ENCODE assay signal across 9 cellular contexts in the genomic region with DNA sequence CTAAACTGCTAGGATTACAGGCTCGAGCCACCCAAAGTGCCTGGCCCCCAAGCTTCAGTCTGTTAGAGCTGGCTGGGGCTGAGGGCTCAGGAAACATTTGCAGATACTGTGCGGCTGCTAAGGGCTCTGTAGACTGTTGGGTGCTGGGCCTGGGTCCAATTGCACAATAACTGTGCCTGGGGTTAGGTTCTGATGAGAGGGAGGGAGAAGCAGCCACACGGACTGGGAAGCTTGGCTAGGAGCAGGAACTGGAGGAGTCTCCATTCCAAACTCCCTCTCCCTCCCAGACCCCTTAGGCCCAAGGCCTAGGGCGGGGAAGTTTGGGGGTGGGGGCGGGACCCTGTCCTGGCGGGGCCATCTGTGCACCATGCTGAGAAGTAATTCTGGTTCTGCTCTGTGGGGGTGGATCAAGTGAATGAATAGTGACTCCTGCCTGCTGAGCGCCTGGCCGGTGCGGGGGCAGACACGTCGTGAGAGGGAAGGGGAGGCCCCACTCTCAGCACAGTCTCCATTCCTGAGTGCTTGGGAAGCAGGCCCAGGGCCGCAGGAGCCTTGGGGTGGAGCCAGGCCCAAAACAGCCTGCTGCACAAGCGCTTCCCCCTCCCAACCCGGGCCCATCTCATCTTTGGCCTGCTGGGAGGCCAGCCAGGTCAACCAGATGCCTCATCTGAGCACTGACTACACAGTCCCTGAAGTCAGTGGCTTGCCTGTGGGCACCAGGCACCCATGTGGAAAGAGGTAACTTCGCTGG. TPM values are rescaled to one million over a fixed set of nuclear protein-coding genes. Genes with fewer than 3 reads are reported as not detected.
DNase-seq lines count a peak whose midpoint lies in the region; ATAC-seq and TF ChIP-seq lines count a peak whose summit lies in the region.
"Had no signal": no experiment of that assay in that cellular context is flagged by ENCODE, and none has a peak within 500 bp of the region (broad histone marks: within the 10 kb centered on the region; RNA-seq: fewer than 3 reads in every experiment).

No MANE protein-coding gene starts in this region.

- POLR2A ChIA-PET in activated CD4-positive, alpha-beta T cell treated with anti-CD3 and anti-CD28 coated beads for 36 hours (lab: Charles Lee) = no interaction called here

- H3K4me3 Mint-ChIP-seq in activated CD4-positive, alpha-beta T cell treated with anti-CD3 and anti-CD28 coated beads for 36 hours = peak overlapping the region; percentile 46
- peak overlapping the region; percentile 67 for H3K4me3 Mint-ChIP-seq in activated T-helper 1 cell treated with anti-CD3 and anti-CD28 coated beads, Interleukin-12 subunit alpha, Interleukin-12 subunit beta, Interleukin-2, Interleukin-4 antibody, amounts not matched to agents 30 ng/mL and 10 ng/mL and 1 ng/mL, durations not matched to agents 14 hours and 24 hours and 36 hours
- H3K4me3 Mint-ChIP-seq in progenitor cell of endocrine pancreas (ENCODE audit: low read depth) = peak overlapping the region; percentile 58

- 16 to 22% methylated on average over 15 of the region's 15 CpGs for WGBS in heart right ventricle, 2 donors

- H3K9me3 ChIP-seq in heart right ventricle = peaks cover 0 to 14% (median 4%) of the 10 kb centered on the region in 11 donors

- H3K4me3 ChIP-seq in heart right ventricle = peak overlapping the region; percentile 48 to 78 (median 72)

- peaks cover 0 to 20% (median 0%) of the 10 kb centered on the region in 7 donors for H3K27me3 ChIP-seq in heart right ventricle

- peaks cover 29 to 75% (median 59%) of the 10 kb centered on the region in 9 donors for H3K4me1 ChIP-seq in heart right ventricle

- H3K27ac ChIP-seq in heart right ventricle = peak overlapping the region; percentile 77 to 96 (median 92)

- H3K36me3 ChIP-seq in heart right ventricle = no peaks in the 10 kb centered on the region

- H3K27ac Mint-ChIP-seq in activated CD4-positive, alpha-beta T cell treated with anti-CD3 and anti-CD28 coated beads for 36 hours = peak overlapping the region; percentile 6
- H3K27ac Mint-ChIP-seq in activated T-helper 1 cell treated with anti-CD3 and anti-CD28 coated beads, Interleukin-12 subunit alpha, Interleukin-12 subunit beta, Interleukin-2, Interleukin-4 antibody, amounts not matched to agents 30 ng/mL and 10 ng/mL and 1 ng/mL, durations not matched to agents 14 hours and 24 hours and 36 hours = no peak overlapping the region
- no peak overlapping the region for H3K27ac Mint-ChIP-seq in progenitor cell of endocrine pancreas

- peaks cover 5% of the 10 kb centered on the region for H3K9me3 Mint-ChIP-seq in activated CD4-positive, alpha-beta T cell treated with anti-CD3 and anti-CD28 coated beads for 36 hours (ENCODE audit: low read depth)
- H3K9me3 Mint-ChIP-seq in activated T-helper 1 cell treated with anti-CD3 and anti-CD28 coated beads, Interleukin-12 subunit alpha, Interleukin-12 subunit beta, Interleukin-2, Interleukin-4 antibody, amounts not matched to agents 30 ng/mL and 10 ng/mL and 1 ng/mL, durations not matched to agents 14 hours and 24 hours and 36 hours = peaks cover 10% of the 10 kb centered on the region
- H3K9me3 Mint-ChIP-seq in progenitor cell of endocrine pancreas (ENCODE audit: low read depth) = peaks cover 5% of the 10 kb centered on the region

- TF ChIP-seq CTCF in heart right ventricle (IDR thresholded peaks at IDR 0.05) (peak in 1 of 9 donors; percentile 7), progenitor cell of endocrine pancreas (IDR thresholded peaks at IDR 0.05; ENCODE audit: unreplicated experiment) (no peak)

- H3K27me3 Mint-ChIP-seq in activated CD4-positive, alpha-beta T cell treated with anti-CD3 and anti-CD28 coated beads for 36 hours = peaks cover 25% of the 10 kb centered on the region
- peaks cover 15% of the 10 kb centered on the region for H3K27me3 Mint-ChIP-seq in activated T-helper 1 cell treated with anti-CD3 and anti-CD28 coated beads, Interleukin-12 subunit alpha, Interleukin-12 subunit beta, Interleukin-2, Interleukin-4 antibody, amounts not matched to agents 30 ng/mL and 10 ng/mL and 1 ng/mL, durations not matched to agents 14 hours and 24 hours and 36 hours (ENCODE audit: insufficient read depth)
- peaks cover 36% of the 10 kb centered on the region for H3K27me3 Mint-ChIP-seq in progenitor cell of endocrine pancreas

- CTCF ChIA-PET in activated CD4-positive, alpha-beta T cell treated with anti-CD3 and anti-CD28 coated beads for 36 hours (lab: Charles Lee) = interaction anchor here (0.6 kb wide), 1 partner anchor 240 kb away, joined by 3 read pairs; no protein-coding TSS in a partner anchor

- DNase-seq in activated CD4-positive, alpha-beta T cell treated with anti-CD3 and anti-CD28 coated beads for 36 hours = peak; percentile 28
- no peak for DNase-seq in activated CD4-positive, alpha-beta T cell treated with anti-CD3 and anti-CD28 coated beads for 1 hour
- no peak for DNase-seq in activated T-helper 1 cell treated with anti-CD3 and anti-CD28 coated beads, Interleukin-12 subunit alpha, Interleukin-12 subunit beta, Interleukin-2, Interleukin-4 antibody, amounts not matched to agents 30 ng/mL and 10 ng/mL and 1 ng/mL, durations not matched to agents 14 hours and 24 hours and 36 hours (ENCODE audit: low spot score)
- peak; percentile 88 to 89 for DNase-seq in heart right ventricle
- DNase-seq in progenitor cell of endocrine pancreas (ENCODE audit: low spot score, unreplicated experiment) = no peak
- no peak for DNase-seq in NK-92 (lab: John Stamatoyannopoulos, UW; ENCODE audit: unreplicated experiment)
- DNase-seq in HuH-7 (ENCODE audit: low spot score) = no peak
- DNase-seq in DMS153 treated with DMSO at 0.1 percent for 48 hours (lab: John Stamatoyannopoulos, UW; ENCODE audit: unreplicated experiment) = no peak
- DNase-seq: DND-41 had no signal

- peaks cover 1% of the 10 kb centered on the region for H3K36me3 Mint-ChIP-seq in activated CD4-positive, alpha-beta T cell treated with anti-CD3 and anti-CD28 coated beads for 36 hours (ENCODE audit: low read depth)
- H3K36me3 Mint-ChIP-seq in activated T-helper 1 cell treated with anti-CD3 and anti-CD28 coated beads, Interleukin-12 subunit alpha, Interleukin-12 subunit beta, Interleukin-2, Interleukin-4 antibody, amounts not matched to agents 30 ng/mL and 10 ng/mL and 1 ng/mL, durations not matched to agents 14 hours and 24 hours and 36 hours (ENCODE audit: low read depth) = no peaks in the 10 kb centered on the region
- H3K36me3 Mint-ChIP-seq in progenitor cell of endocrine pancreas (ENCODE audit: insufficient read depth) = peaks cover 1% of the 10 kb centered on the region

- peaks cover 14% of the 10 kb centered on the region for H3K4me1 Mint-ChIP-seq in activated CD4-positive, alpha-beta T cell treated with anti-CD3 and anti-CD28 coated beads for 36 hours
- peaks cover 7% of the 10 kb centered on the region for H3K4me1 Mint-ChIP-seq in activated T-helper 1 cell treated with anti-CD3 and anti-CD28 coated beads, Interleukin-12 subunit alpha, Interleukin-12 subunit beta, Interleukin-2, Interleukin-4 antibody, amounts not matched to agents 30 ng/mL and 10 ng/mL and 1 ng/mL, durations not matched to agents 14 hours and 24 hours and 36 hours (ENCODE audit: low read depth)
- peaks cover 1% of the 10 kb centered on the region for H3K4me1 Mint-ChIP-seq in progenitor cell of endocrine pancreas (ENCODE audit: low read depth)

- intact Hi-C loops in activated CD4-positive, alpha-beta T cell treated with anti-CD3 and anti-CD28 coated beads for 36 hours (cut with DNase I, micrococcal nuclease) = no loop called here
- intact Hi-C loops in activated T-helper 1 cell treated with anti-CD3 and anti-CD28 coated beads, Interleukin-12 subunit alpha, Interleukin-12 subunit beta, Interleukin-2, Interleukin-4 antibody, amounts not matched to agents 30 ng/mL and 10 ng/mL and 1 ng/mL, durations not matched to agents 14 hours and 24 hours and 36 hours (cut with micrococcal nuclease) = no loop called here
- intact Hi-C loops in heart right ventricle (cut with DNase I) = no loop called here

- no peak for ATAC-seq in activated CD4-positive, alpha-beta T cell treated with anti-CD3 and anti-CD28 coated beads for 36 hours
- ATAC-seq in heart right ventricle = peak; percentile 48 to 88 (median 80)

RNA-seq across cellular contexts. Expression of a gene that starts 1.5 kb away (rescaled TPM):
- 1 to 10 TPM; 8.6 to 9.3 TPM for total RNA-seq in activated CD4-positive, alpha-beta T cell treated with anti-CD3 and anti-CD28 coated beads for 36 hours
- 2.9 and 3.3 TPM in 2 replicates for total RNA-seq in activated T-helper 1 cell treated with anti-CD3 and anti-CD28 coated beads, Interleukin-12 subunit alpha, Interleukin-12 subunit beta, Interleukin-2, Interleukin-4 antibody, amounts not matched to agents 30 ng/mL and 10 ng/mL and 1 ng/mL, durations not matched to agents 14 hours and 24 hours and 36 hours
- total RNA-seq in heart right ventricle (100 to 1,000 TPM in 1 of 10 donors, 10 to 100 TPM in 9; 27.4 to 116 (median 41.5) TPM), progenitor cell of endocrine pancreas (6.5 and 7.7 TPM in 2 replicates)
- polyA plus RNA-seq in heart right ventricle = 100 to 1,000 TPM in 1 of 2 donors, 10 to 100 TPM in 1; 74.9 to 147 TPM

Comparison
In these comparisons a context has a peak if more than half of its experiments do, and no peak if none do; other contexts are left out.
1. DNase-seq: peak in activated CD4-positive, alpha-beta T cell treated with anti-CD3 and anti-CD28 coated beads for 36 hours (single experiment) and heart right ventricle (2 of 2); none in activated CD4-positive, alpha-beta T cell treated with anti-CD3 and anti-CD28 coated beads for 1 hour (single experiment), activated T-helper 1 cell treated with anti-CD3 and anti-CD28 coated beads, Interleukin-12 subunit alpha, Interleukin-12 subunit beta, Interleukin-2, Interleukin-4 antibody, amounts not matched to agents 30 ng/mL and 10 ng/mL and 1 ng/mL, durations not matched to agents 14 hours and 24 hours and 36 hours (single experiment), progenitor cell of endocrine pancreas (single experiment), NK-92 (single experiment), HuH-7 (single experiment) and DMS153 treated with DMSO at 0.1 percent for 48 hours (single experiment).
2. Peak in every context shown above with its lines, with median percentiles within 50 percentile points of each other: H3K4me3 Mint-ChIP-seq.